9 cellular contexts compared by ENCODE assay signal in genomic region chr11:134883484-134883883, GRCh38.
"Had no signal": no experiment of that assay in that cellular context is flagged by ENCODE, and none has a peak within 500 bp of the region (broad histone marks: within the 10 kb centered on the region; RNA-seq: fewer than 3 reads in every experiment).

No MANE protein-coding gene starts in this region.

- H2AFZ ChIP-seq: GM23248 had no signal

- H3K4me1 ChIP-seq: HAP-1 had no signal

- DNase-seq: GM23248, GOT3, H7, H9, HCEC 1CT, HFFc6 had no signal

- H3K4me3 ChIP-seq: GM23248, HAP-1 had no signal

- H3K9me3 ChIP-seq: HAP-1 had no signal

- H3K9ac ChIP-seq: GM23248 had no signal

- H3K4me3 Mint-ChIP-seq: H9, HFFc6 had no signal

- H3K36me3 ChIP-seq: HAP-1 had no signal

- ATAC-seq: HCT116 had no signal

- H3K27ac Mint-ChIP-seq: H9, HFFc6 had no signal

- H3K27ac ChIP-seq: GM23248 had no signal

- FAIRE-seq: H54 had no signal
